9 cellular contexts compared by ENCODE assay signal in genomic region chr17:54900457-54901229, GRCh38.
DNase-seq lines count a peak whose midpoint lies in the region; ATAC-seq lines count a peak whose summit lies in the region.
"Had no signal": no experiment of that assay in that cellular context is flagged by ENCODE, and none has a peak within 500 bp of the region (broad histone marks: within the 10 kb centered on the region; RNA-seq: fewer than 3 reads in every experiment).

Gene TOM1L1, plus strand, starts transcription at chr17:54900852. Its CDS starts 14 bp downstream, at chr17:54900866.

- peak; percentile 1 to 15 for DNase-seq in activated CD4-positive, alpha-beta T cell treated with anti-CD3 and anti-CD28 coated beads for 24 hours (ENCODE audit: low read depth in 2 of 2)
- no peak for DNase-seq in activated CD4-positive, alpha-beta T cell treated with anti-CD3 and anti-CD28 coated beads for 1 hour
- DNase-seq in NCI-H146 (lab: John Stamatoyannopoulos, UW) (peak; percentile 93), T-helper 9 cell (peak; percentile 0), medulla oblongata (ENCODE audit: extremely low spot score) (peak; percentile 49)
- DNase-seq in stimulated activated naive CD8-positive, alpha-beta T cell treated with anti-CD3 and anti-CD28 coated beads, Interleukin-15, Interleukin-2, amounts not matched to agents 100 U/mL and 50 U/mL, for 24 hours = peak; percentile 27

- H3K27me3 ChIP-seq in endocrine pancreas (ENCODE audit: control insufficient read depth, insufficient read depth, low read length) = no peaks in the 10 kb centered on the region
- H3K27me3 ChIP-seq: BLaER1 had no signal

- peak within 1 kb of the TSS; percentile 67 for H3K4me3 ChIP-seq in endocrine pancreas (ENCODE audit: control insufficient read depth, insufficient read depth, low read length)
- H3K4me3 ChIP-seq: BLaER1 had no signal

- H3K4me1 ChIP-seq in endocrine pancreas (ENCODE audit: control insufficient read depth, insufficient read depth, low read length) = peaks cover 28% of the 10 kb centered on the region
- H3K4me1 ChIP-seq: BLaER1 had no signal

- no peaks in the 10 kb centered on the region for H3K36me3 ChIP-seq in endocrine pancreas (ENCODE audit: control insufficient read depth, insufficient read depth, low read length)
- H3K36me3 ChIP-seq: BLaER1 had no signal

- peak within 1 kb of the TSS; percentile 76 for H3K9ac ChIP-seq in endocrine pancreas (ENCODE audit: control insufficient read depth, insufficient read depth, low read length)
- H3K9ac ChIP-seq: BLaER1 had no signal

- no peaks in the 10 kb centered on the region for H3K9me3 ChIP-seq in endocrine pancreas (ENCODE audit: control insufficient read depth, low read length)

- peak; percentile 68 for ATAC-seq in HG02759 (IDR thresholded peaks at IDR 0.05; ENCODE audit: unreplicated experiment)
- ATAC-seq in stimulated activated naive CD8-positive, alpha-beta T cell treated with anti-CD3 and anti-CD28 coated beads, Interleukin-15, Interleukin-2, amounts not matched to agents 100 U/mL and 50 U/mL, for 24 hours = peak; percentile 70
